17 cellular contexts compared by ENCODE assay signal in genomic region chr16:86392751-86393150, GRCh38.
"Had no signal": no experiment of that assay in that cellular context is flagged by ENCODE, and none has a peak within 500 bp of the region (broad histone marks: within the 10 kb centered on the region; RNA-seq: fewer than 3 reads in every experiment).

No MANE protein-coding gene starts in this region.

- H3K27ac ChIP-seq: body of pancreas, heart right ventricle, prostate gland, right atrium auricular region, vagina, VCaP had no signal

- H3K9me3 ChIP-seq: body of pancreas, prostate gland, right atrium auricular region, vagina had no signal

- H3K4me3 ChIP-seq: body of pancreas, heart right ventricle, prostate gland, right atrium auricular region, vagina had no signal

- DNase-seq: activated CD4-positive, alpha-beta T cell treated with anti-CD3 and anti-CD28 coated beads, Interleukin-2, amount 50 U/mL, for 4 hours; activated gamma-delta T cell; amygdala; body of pancreas; central memory CD4-positive, alpha-beta T cell; erythroblast; heart right ventricle; immature natural killer cell; mesendoderm; naive thymus-derived CD8-positive, alpha-beta T cell; stimulated activated naive CD8-positive, alpha-beta T cell treated with anti-CD3 and anti-CD28 coated beads, Interleukin-15, amount 100 ng/mL, for 72 hours; T-helper 17 cell; trophoblast cell had no signal

- H3K27me3 ChIP-seq: right atrium auricular region, vagina had no signal
